8 cellular contexts compared by ENCODE assay signal in genomic region chr9:112086627-112087026, GRCh38.
DNase-seq lines count a peak whose midpoint lies in the region; ATAC-seq and TF ChIP-seq lines count a peak whose summit lies in the region.

No MANE protein-coding gene starts in this region.

- dilution Hi-C loops in IMR-90 (cut with HindIII; ENCODE audit: low sequenced_read_pairs, unreplicated experiment), result no loop called here

- H4K20me1 ChIP-seq in IMR-90 (ENCODE audit: insufficient read depth, low read length), result no peaks in the 10 kb centered on the region

- in situ Hi-C loops in IMR-90 (cut with MboI; ENCODE audit: low sequenced_read_pairs), result loop anchor here (25.0 kb wide), 1 partner anchor 626 kb away; the partner anchor contains the start of gene INIP

- no peaks in the 10 kb centered on the region for H3K4me1 Mint-ChIP-seq in T-helper 2 cell treated with Interferon-gamma antibody and Interleukin-4, amounts not matched to agents 5 μg/mL and 100 μg/mL, for 36 hours (ENCODE audit: low read depth)
- no peaks in the 10 kb centered on the region for H3K4me1 Mint-ChIP-seq in CD8-positive, alpha-beta memory T cell
- H3K4me1 Mint-ChIP-seq in activated T-cell treated with anti-CD3 and anti-CD28 coated beads, Interleukin-2, amount 50 U/mL, for 72 hours (ENCODE audit: low read depth), result no peaks in the 10 kb centered on the region

- no peaks in the 10 kb centered on the region for H3K9me3 Mint-ChIP-seq in T-helper 2 cell treated with Interferon-gamma antibody and Interleukin-4, amounts not matched to agents 5 μg/mL and 100 μg/mL, for 36 hours
- H3K9me3 Mint-ChIP-seq in CD8-positive, alpha-beta memory T cell, result no peaks in the 10 kb centered on the region
- H3K9me3 Mint-ChIP-seq in activated T-cell treated with anti-CD3 and anti-CD28 coated beads, Interleukin-2, amount 50 U/mL, for 72 hours, result no peaks in the 10 kb centered on the region

- TF ChIP-seq RAD21 in IMR-90 (IDR thresholded peaks at IDR 0.05; ENCODE audit: low read length), result peak; percentile 74

- no peaks in the 10 kb centered on the region; a peak in 1 of 4 replicates for H3K79me1 ChIP-seq in IMR-90 (ENCODE audit: low read depth in 1 of 2, low read length in 2 of 2)

- no peak overlapping the region for H3K27ac ChIP-seq in IMR-90 (ENCODE audit: insufficient read depth, low read length)
- H3K27ac ChIP-seq in WERI-Rb-1, result no peak overlapping the region
- no peak overlapping the region for H3K27ac ChIP-seq in CD8-positive, alpha-beta memory T cell (ENCODE audit: low read depth, low read length)

- H3K9me3 ChIP-seq in IMR-90 (ENCODE audit: control insufficient read depth, insufficient read depth, low read length), result no peaks in the 10 kb centered on the region; the same call in 1 of the 2 replicates
- no peaks in the 10 kb centered on the region for H3K9me3 ChIP-seq in WERI-Rb-1 (ENCODE audit: severe bottlenecking)
- no peaks in the 10 kb centered on the region for H3K9me3 ChIP-seq in CD8-positive, alpha-beta memory T cell (ENCODE audit: low read length)

- 0 out of 2 replicates have a peak, but pooled peaks cover 2% of the 10 kb centered on the region for H3K4me1 ChIP-seq in IMR-90 (ENCODE audit: control insufficient read depth, insufficient read depth, low read length)
- H3K4me1 ChIP-seq in CD8-positive, alpha-beta memory T cell (ENCODE audit: insufficient read depth, low read length), result no peaks in the 10 kb centered on the region

- no peak overlapping the region for H3K18ac ChIP-seq in IMR-90 (ENCODE audit: low read depth, low read length)

- H2BK120ac ChIP-seq in IMR-90 (ENCODE audit: low read depth, low read length), result peak overlapping the region; percentile 48

- H2BK20ac ChIP-seq in IMR-90 (ENCODE audit: low read depth, low read length), result peak overlapping the region; percentile 33; the same call in 1 of the 2 replicates

- peaks cover 18% of the 10 kb centered on the region for H3K36me3 Mint-ChIP-seq in T-helper 2 cell treated with Interferon-gamma antibody and Interleukin-4, amounts not matched to agents 5 μg/mL and 100 μg/mL, for 36 hours (ENCODE audit: low read depth)
- H3K36me3 Mint-ChIP-seq in CD8-positive, alpha-beta memory T cell, result peaks cover 8 to 29% (median 10%) of the 10 kb centered on the region in 3 donors
- peaks cover 0 to 2% of the 10 kb centered on the region in 2 donors for H3K36me3 Mint-ChIP-seq in activated T-cell treated with anti-CD3 and anti-CD28 coated beads, Interleukin-2, amount 50 U/mL, for 72 hours (ENCODE audit: insufficient read depth in 2 of 2)

- no peak overlapping the region for H3K4me2 ChIP-seq in IMR-90 (ENCODE audit: low read depth, low read length)

- no CpG with 5 or more reads among the region's 2 CpGs for WGBS in IMR-90 (ENCODE audit: extremely low coverage in 2 of 2, insufficient read length in 1 of 2), 2 experiments

- no peak overlapping the region for H3K4ac ChIP-seq in IMR-90 (ENCODE audit: low read depth, low read length)

- H2AK9ac ChIP-seq in IMR-90 (replicated peaks; ENCODE audit: low read depth, low read length, poor library complexity), result no peak overlapping the region

- H3K9ac ChIP-seq in IMR-90 (ENCODE audit: low read depth, low read length), result no peak overlapping the region

- no peak overlapping the region for H3K14ac ChIP-seq in IMR-90 (replicated peaks; ENCODE audit: low read depth, low read length)

- no peaks in the 10 kb centered on the region for H3K9me1 ChIP-seq in IMR-90 (ENCODE audit: insufficient read depth, low read length)

- H4K5ac ChIP-seq in IMR-90 (ENCODE audit: low read depth, low read length), result no peak overlapping the region; the same call in 1 of the 2 replicates

- DNase-seq in CD1c-positive myeloid dendritic cell (ENCODE audit: extremely low spot score) (peak; percentile 37), IMR-90 (peak; percentile 43), WERI-Rb-1 (no peak), kidney tubule cell (ENCODE audit: low spot score) (peak; percentile 25), mesenteric fat pad (ENCODE audit: low spot score) (no peak)
- no peak for DNase-seq in T-helper 2 cell treated with Interferon-gamma antibody and Interleukin-4, amounts not matched to agents 5 μg/mL and 100 μg/mL, for 36 hours (ENCODE audit: low spot score)
- DNase-seq in CD8-positive, alpha-beta memory T cell, result no peak
- DNase-seq in activated T-cell treated with anti-CD3 and anti-CD28 coated beads, Interleukin-2, amount 50 U/mL, for 72 hours, result no peak

- no peak overlapping the region for H4K91ac ChIP-seq in IMR-90 (ENCODE audit: insufficient read depth, low read depth, low read length)

- H3K56ac ChIP-seq in IMR-90 (ENCODE audit: extremely low read depth, insufficient read depth, low read length), result no peak overlapping the region

- ATAC-seq in IMR-90 (ENCODE audit: low read depth), result no peak
- no peak for ATAC-seq in activated T-cell treated with anti-CD3 and anti-CD28 coated beads, Interleukin-2, amount 50 U/mL, for 72 hours (replicated peaks in 1 of 2)

- no peak overlapping the region for H3K4me3 ChIP-seq in IMR-90 (ENCODE audit: insufficient read depth, low read depth, low read length)
- no peak overlapping the region for H3K4me3 ChIP-seq in WERI-Rb-1 (ENCODE audit: low read depth, low read length)
- no peak overlapping the region for H3K4me3 ChIP-seq in CD8-positive, alpha-beta memory T cell (ENCODE audit: low read length)

- CTCF ChIA-PET in IMR-90 (lab: Yijun Ruan, JAX), result interaction anchor here (0.6 to 4.0 kb wide), 7 partner anchors 12 to 787 kb away, joined by 3 to 21 read pairs (median 3); no protein-coding TSS in a partner anchor
- CTCF ChIA-PET in CD8-positive, alpha-beta memory T cell (lab: Charles Lee), result interaction anchor here (1.1 to 4.2 kb wide), 4 partner anchors 11 to 326 kb away, joined by 3 to 27 read pairs (median 6); no protein-coding TSS in a partner anchor

- H4K8ac ChIP-seq in IMR-90 (ENCODE audit: low read depth in 2 of 2, low read length in 2 of 2), result peak overlapping the region in 1 of 2 experiments; percentile 54; a peak in 1 of 4 replicates

- POLR2A ChIA-PET in IMR-90 (lab: Charles Lee; ENCODE audit: unreplicated experiment), result no interaction called here
- POLR2A ChIA-PET in CD8-positive, alpha-beta memory T cell (lab: Charles Lee), result interaction anchor here (0.6 kb wide), 1 partner anchor 12 kb away, joined by 6 read pairs; no protein-coding TSS in a partner anchor

- no peaks in the 10 kb centered on the region for H3K27me3 Mint-ChIP-seq in T-helper 2 cell treated with Interferon-gamma antibody and Interleukin-4, amounts not matched to agents 5 μg/mL and 100 μg/mL, for 36 hours (ENCODE audit: low read depth)
- peaks cover 0 to 2% of the 10 kb centered on the region in 2 donors for H3K27me3 Mint-ChIP-seq in CD8-positive, alpha-beta memory T cell
- no peaks in the 10 kb centered on the region for H3K27me3 Mint-ChIP-seq in activated T-cell treated with anti-CD3 and anti-CD28 coated beads, Interleukin-2, amount 50 U/mL, for 72 hours (ENCODE audit: low read depth)

- no peak overlapping the region for H2AK5ac ChIP-seq in IMR-90 (ENCODE audit: low read depth, low read length)

- no peak overlapping the region for H3K4me3 Mint-ChIP-seq in T-helper 2 cell treated with Interferon-gamma antibody and Interleukin-4, amounts not matched to agents 5 μg/mL and 100 μg/mL, for 36 hours
- no peak overlapping the region for H3K4me3 Mint-ChIP-seq in CD8-positive, alpha-beta memory T cell
- no peak overlapping the region for H3K4me3 Mint-ChIP-seq in activated T-cell treated with anti-CD3 and anti-CD28 coated beads, Interleukin-2, amount 50 U/mL, for 72 hours

- H2BK5ac ChIP-seq in IMR-90 (ENCODE audit: low read depth, low read length, poor library complexity, severe bottlenecking), result no peak overlapping the region

- TF ChIP-seq CTCF in IMR-90 (conservative IDR thresholded peaks at IDR 0.05; ENCODE audit: low read depth, low read length) (peak; percentile 68), WERI-Rb-1 (IDR thresholded peaks at IDR 0.05; ENCODE audit: low read depth, low read length) (peak; percentile 47; the same call in 1 of the 2 replicates)

- no peak for TF ChIP-seq POLR2A in IMR-90 (IDR thresholded peaks at IDR 0.05; ENCODE audit: low read depth, low read length)

- H3K36me3 ChIP-seq in IMR-90 (ENCODE audit: control insufficient read depth, insufficient read depth, low read length) (no peaks in the 10 kb centered on the region), WERI-Rb-1 (peaks cover 38% of the 10 kb centered on the region)
- peaks cover 3% of the 10 kb centered on the region for H3K36me3 ChIP-seq in CD8-positive, alpha-beta memory T cell (ENCODE audit: insufficient read depth, low read length)

- no TSS peak for BruUV-seq in IMR-90 (replicated peaks; lab: Mats Ljungman, UMichigan)

- no peaks in the 10 kb centered on the region for H3K27me3 ChIP-seq in IMR-90 (ENCODE audit: control insufficient read depth, insufficient read depth, low read length)
- H3K27me3 ChIP-seq in WERI-Rb-1 (ENCODE audit: insufficient read depth, low read depth, severe bottlenecking), result no peaks in the 10 kb centered on the region
- no peaks in the 10 kb centered on the region for H3K27me3 ChIP-seq in CD8-positive, alpha-beta memory T cell (ENCODE audit: insufficient read depth, low read length, poor library complexity, severe bottlenecking)

- no peak overlapping the region for H2AFZ ChIP-seq in IMR-90 (replicated peaks; ENCODE audit: low read length, poor library complexity)

- no peak overlapping the region for H3K27ac Mint-ChIP-seq in T-helper 2 cell treated with Interferon-gamma antibody and Interleukin-4, amounts not matched to agents 5 μg/mL and 100 μg/mL, for 36 hours
- H3K27ac Mint-ChIP-seq in CD8-positive, alpha-beta memory T cell, result no peak overlapping the region
- no peak overlapping the region for H3K27ac Mint-ChIP-seq in activated T-cell treated with anti-CD3 and anti-CD28 coated beads, Interleukin-2, amount 50 U/mL, for 72 hours

- H2BK15ac ChIP-seq in IMR-90 (ENCODE audit: low read depth, low read length), result no peak overlapping the region

- no peak overlapping the region for H3K23ac ChIP-seq in IMR-90 (ENCODE audit: low read depth, low read length)

- intact Hi-C loops in IMR-90 (cut with micrococcal nuclease), result no loop called here

TF ChIP-seq in IMR-90, 13 proteins besides CTCF, POLR2A, EP300 and RAD21:
- TF ChIP-seq MAZ (IDR thresholded peaks at IDR 0.05; ENCODE audit: borderline replicate concordance, low read depth, low read length), result no peak
- no peak for TF ChIP-seq MXI1 (IDR thresholded peaks at IDR 0.05; ENCODE audit: borderline replicate concordance, low read depth, low read length)
- no peak for TF ChIP-seq FOS (IDR thresholded peaks at IDR 0.05; ENCODE audit: low read depth, low read length)
- no peak for TF ChIP-seq CEBPB (IDR thresholded peaks at IDR 0.05; ENCODE audit: low read depth, low read length)
- TF ChIP-seq SMC3 (IDR thresholded peaks at IDR 0.05; ENCODE audit: low read depth, low read length), result peak; percentile 61

Comparison
In these comparisons a context has a peak if more than half of its experiments do, and no peak if none do; other contexts are left out.
1. DNase-seq: peak in CD1c-positive myeloid dendritic cell (single experiment), IMR-90 (single experiment) and kidney tubule cell (single experiment); none in WERI-Rb-1 (single experiment), mesenteric fat pad (single experiment), T-helper 2 cell treated with Interferon-gamma antibody and Interleukin-4, amounts not matched to agents 5 μg/mL and 100 μg/mL, for 36 hours (single experiment), CD8-positive, alpha-beta memory T cell (0 of 5) and activated T-cell treated with anti-CD3 and anti-CD28 coated beads, Interleukin-2, amount 50 U/mL, for 72 hours (0 of 2).